14 cellular contexts compared by ENCODE assay signal in the genomic region with DNA sequence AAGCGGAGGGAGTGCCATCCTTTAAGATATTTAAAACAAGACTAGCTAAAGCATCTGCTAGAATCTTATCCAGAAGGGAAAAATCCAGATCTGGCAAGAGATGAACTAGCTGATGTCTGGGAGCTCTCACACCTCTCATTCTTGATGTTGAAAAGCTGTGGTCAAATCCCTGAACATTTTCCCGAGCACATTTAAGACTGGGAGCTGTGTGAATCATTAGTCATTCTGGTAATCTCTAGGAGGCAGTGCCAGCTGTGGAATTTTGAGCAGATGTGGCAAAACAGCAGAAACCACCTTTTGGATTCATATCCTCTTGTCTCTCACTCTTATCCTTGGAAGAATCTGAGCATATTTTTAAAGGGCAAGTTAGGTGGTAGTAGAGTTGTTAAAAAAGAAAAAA.
A peak's percentile ranks its signal among the peaks of the same experiment; 100 is the strongest.
DNase-seq lines count a peak whose midpoint lies in the region; ATAC-seq and TF ChIP-seq lines count a peak whose summit lies in the region.
"Had no signal": no experiment of that assay in that cellular context is flagged by ENCODE, and none has a peak within 500 bp of the region (broad histone marks: within the 10 kb centered on the region; RNA-seq: fewer than 3 reads in every experiment).

No MANE protein-coding gene starts in this region.

- intact Hi-C loops in left lung (cut with DNase I): no loop called here

- no peak overlapping the region for H3K4me3 Mint-ChIP-seq in HFFc6
- H3K4me3 Mint-ChIP-seq: activated T-cell treated with anti-CD3 and anti-CD28 coated beads, Interleukin-2, amount 50 U/mL, for 72 hours; B cell; neural progenitor cell had no signal

- no peak overlapping the region for H3K27ac Mint-ChIP-seq in HFFc6
- H3K27ac Mint-ChIP-seq: activated T-cell treated with anti-CD3 and anti-CD28 coated beads, Interleukin-2, amount 50 U/mL, for 72 hours; B cell; neural progenitor cell had no signal

- H3K4me3 ChIP-seq in AG04449 (ENCODE audit: low read depth, low read length) (no peak overlapping the region), cardiac fibroblast (replicated peaks in 1 of 2; ENCODE audit: low read depth in 2 of 2, low read length in 2 of 2) (no peak overlapping the region), left lung (no peak overlapping the region)
- H3K4me3 ChIP-seq: cardiac muscle cell, neural progenitor cell had no signal

- H3K27ac ChIP-seq in left lung: no peak overlapping the region
- H3K27ac ChIP-seq: cardiac muscle cell, neural progenitor cell had no signal

- peak; percentile 25 for ATAC-seq in left lung
- no peak for ATAC-seq in HG02642 (IDR thresholded peaks at IDR 0.05; ENCODE audit: poor library complexity, unreplicated experiment)
- no peak for ATAC-seq in GM19397 (IDR thresholded peaks at IDR 0.05; ENCODE audit: unreplicated experiment)
- no peak for ATAC-seq in HG03354 (IDR thresholded peaks at IDR 0.05; ENCODE audit: poor library complexity, severe bottlenecking, unreplicated experiment)
- ATAC-seq: activated T-cell treated with anti-CD3 and anti-CD28 coated beads, Interleukin-2, amount 50 U/mL, for 72 hours had no signal

- H3K9me3 ChIP-seq in left lung: no peaks in the 10 kb centered on the region

- CTCF ChIA-PET in AG04449 (lab: Yijun Ruan, JAX): no interaction called here

- no peak for TF ChIP-seq CTCF in AG04449 (IDR thresholded peaks at IDR 0.05; ENCODE audit: insufficient read depth, low read length, missing control alignments)
- no peak for TF ChIP-seq CTCF in HFFc6 (IDR thresholded peaks at IDR 0.05)
- no peak for TF ChIP-seq CTCF in cardiac fibroblast (IDR thresholded peaks at IDR 0.05; ENCODE audit: low read depth, low read length)
- no peak for TF ChIP-seq CTCF in left lung (IDR thresholded peaks at IDR 0.05)

- H3K9me3 Mint-ChIP-seq in HFFc6: no peaks in the 10 kb centered on the region
- H3K9me3 Mint-ChIP-seq: neural progenitor cell had no signal

- POLR2A ChIA-PET in AG04449 (lab: Yijun Ruan, JAX): no interaction called here

- no peaks in the 10 kb centered on the region for H3K36me3 Mint-ChIP-seq in HFFc6 (ENCODE audit: low read depth)
- H3K36me3 Mint-ChIP-seq: neural progenitor cell had no signal

- H3K4me1 ChIP-seq in left lung: no peaks in the 10 kb centered on the region

- H3K27me3 ChIP-seq in left lung: no peaks in the 10 kb centered on the region
- H3K27me3 ChIP-seq: neural progenitor cell had no signal

- H3K27me3 Mint-ChIP-seq in HFFc6 (ENCODE audit: insufficient read depth): no peaks in the 10 kb centered on the region

- DNase-seq in AG04449 (ENCODE audit: low read depth, low spot score) (peak; percentile 37), HFFc6 (peak; percentile 22), cardiac fibroblast (ENCODE audit: low read depth in 2 of 2) (peak; percentile 50 to 59), left lung (no peak), HUDEP-2 (lab: John Stamatoyannopoulos, UW; ENCODE audit: unreplicated experiment in 76 of 76) (no peak)
- DNase-seq: activated T-cell treated with anti-CD3 and anti-CD28 coated beads, Interleukin-2, amount 50 U/mL, for 72 hours; KG1; NCI-H1930 had no signal

- peaks cover 24% of the 10 kb centered on the region for H3K4me1 Mint-ChIP-seq in HFFc6 (ENCODE audit: low read depth)
- H3K4me1 Mint-ChIP-seq: B cell had no signal

- H3K36me3 ChIP-seq in left lung: no peaks in the 10 kb centered on the region
- H3K36me3 ChIP-seq: cardiac muscle cell, neural progenitor cell had no signal

Comparison
In these comparisons a context has a peak if more than half of its experiments do, and no peak if none do; other contexts are left out.
1. DNase-seq: peak in AG04449 (single experiment), HFFc6 (single experiment) and cardiac fibroblast (2 of 2); none in left lung (0 of 2) and HUDEP-2 (0 of 76).